ENCODE assay signal across 1 cellular context in the genomic region with DNA sequence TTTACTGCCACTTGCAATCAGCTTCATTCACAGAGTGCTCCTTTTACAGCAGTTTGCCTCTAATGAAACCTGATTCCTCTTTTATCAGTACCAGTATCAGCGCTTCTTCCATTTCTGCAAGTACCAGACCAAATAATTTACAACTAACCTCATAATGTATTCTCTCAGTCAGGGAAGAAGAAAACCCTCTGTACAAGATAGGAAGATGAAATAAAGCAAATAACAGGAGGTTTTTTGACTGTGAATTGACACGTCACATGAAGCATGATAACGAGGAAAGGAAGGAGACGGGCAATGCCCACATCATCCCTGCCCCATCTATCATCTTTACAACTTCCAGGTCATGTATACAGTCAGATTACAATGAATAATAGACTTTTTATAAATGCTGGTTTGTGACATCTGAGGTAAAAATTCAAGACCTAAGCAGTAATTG.
TF ChIP-seq lines count a peak whose summit lies in the region.

No MANE protein-coding gene starts in this region.

TF ChIP-seq in HEK293, 187 proteins besides CTCF, POLR2A, EP300 and RAD21 (continued from another document and continues in another):
- TF ChIP-seq ZNF114 (tag by site-specific recombination; IDR thresholded peaks at IDR 0.05) (no peak), ZNF707 (tag by site-specific recombination; IDR thresholded peaks at IDR 0.05) (no peak), ZNF366 (tag by site-specific recombination; conservative IDR thresholded peaks at IDR 0.05) (peak; percentile 30; the same call in 1 of the 2 replicates), ZNF777 (tag by site-specific recombination; IDR thresholded peaks at IDR 0.05; ENCODE audit: borderline replicate concordance) (no peak), ZNF701 (tag by site-specific recombination; IDR thresholded peaks at IDR 0.05) (no peak), REST (tag by site-specific recombination; IDR thresholded peaks at IDR 0.05) (no peak), ZFP41 (tag by site-specific recombination; IDR thresholded peaks at IDR 0.05; ENCODE audit: borderline replicate concordance) (no peak), HOXD13 (CRISPR knock-in tag; IDR thresholded peaks at IDR 0.05; ENCODE audit: borderline replicate concordance) (no peak), ATF2 (tag by site-specific recombination; IDR thresholded peaks at IDR 0.05; ENCODE audit: low read depth) (no peak), SP3 (tag by site-specific recombination; IDR thresholded peaks at IDR 0.05) (no peak), KLF8 (tag by site-specific recombination; IDR thresholded peaks at IDR 0.05) (0 out of 2 replicates have a peak, but pooled peaks have one; percentile 30), ZNF184 (tag by site-specific recombination; IDR thresholded peaks at IDR 0.05) (no peak), BCL11A (tag by site-specific recombination; IDR thresholded peaks at IDR 0.05; ENCODE audit: low read depth) (no peak), TRIM28 (IDR thresholded peaks at IDR 0.05; ENCODE audit: borderline replicate concordance, low read length) (peak; percentile 67; the same call in 1 of the 2 replicates), ZNF324 (tag by site-specific recombination; IDR thresholded peaks at IDR 0.05) (no peak), SP2 (tag by site-specific recombination; IDR thresholded peaks at IDR 0.05) (no peak), ZNF23 (tag by site-specific recombination; IDR thresholded peaks at IDR 0.05; ENCODE audit: borderline replicate concordance) (no peak), ZNF146 (tag by site-specific recombination; IDR thresholded peaks at IDR 0.05) (no peak), ZNF280D (tag by site-specific recombination; IDR thresholded peaks at IDR 0.05) (no peak), ZNF747 (tag by site-specific recombination; IDR thresholded peaks at IDR 0.05) (no peak), ZXDB (tag by site-specific recombination; IDR thresholded peaks at IDR 0.05) (peak; percentile 62; the same call in 1 of the 2 replicates), ZEB2 (tag by site-specific recombination; IDR thresholded peaks at IDR 0.05) (peak; percentile 47; the same call in 1 of the 2 replicates), ZNF600 (tag by site-specific recombination; IDR thresholded peaks at IDR 0.05) (0 out of 2 replicates have a peak, but pooled peaks have one; percentile 32), ZNF658 (tag by site-specific recombination; IDR thresholded peaks at IDR 0.05) (no peak), YY1 (tag by site-specific recombination; IDR thresholded peaks at IDR 0.05) (no peak), ZNF510 (tag by site-specific recombination; IDR thresholded peaks at IDR 0.05; ENCODE audit: insufficient replicate concordance) (no peak), ZNF560 (tag by site-specific recombination; IDR thresholded peaks at IDR 0.05; ENCODE audit: borderline replicate concordance) (no peak), YY2 (tag by site-specific recombination; IDR thresholded peaks at IDR 0.05) (no peak), ZNF626 (tag by site-specific recombination; IDR thresholded peaks at IDR 0.05) (no peak)
- TF ChIP-seq, protein P1, sequence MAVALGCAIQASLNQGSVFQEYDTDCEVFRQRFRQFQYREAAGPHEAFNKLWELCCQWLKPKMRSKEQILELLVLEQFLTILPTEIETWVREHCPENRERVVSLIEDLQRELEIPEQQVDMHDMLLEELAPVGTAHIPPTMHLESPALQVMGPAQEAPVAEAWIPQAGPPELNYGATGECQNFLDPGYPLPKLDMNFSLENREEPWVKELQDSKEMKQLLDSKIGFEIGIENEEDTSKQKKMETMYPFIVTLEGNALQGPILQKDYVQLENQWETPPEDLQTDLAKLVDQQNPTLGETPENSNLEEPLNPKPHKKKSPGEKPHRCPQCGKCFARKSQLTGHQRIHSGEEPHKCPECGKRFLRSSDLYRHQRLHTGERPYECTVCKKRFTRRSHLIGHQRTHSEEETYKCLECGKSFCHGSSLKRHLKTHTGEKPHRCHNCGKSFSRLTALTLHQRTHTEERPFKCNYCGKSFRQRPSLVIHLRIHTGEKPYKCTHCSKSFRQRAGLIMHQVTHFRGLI (tag by site-specific recombination; IDR thresholded peaks at IDR 0.05): no peak
- TF ChIP-seq, protein P2, sequence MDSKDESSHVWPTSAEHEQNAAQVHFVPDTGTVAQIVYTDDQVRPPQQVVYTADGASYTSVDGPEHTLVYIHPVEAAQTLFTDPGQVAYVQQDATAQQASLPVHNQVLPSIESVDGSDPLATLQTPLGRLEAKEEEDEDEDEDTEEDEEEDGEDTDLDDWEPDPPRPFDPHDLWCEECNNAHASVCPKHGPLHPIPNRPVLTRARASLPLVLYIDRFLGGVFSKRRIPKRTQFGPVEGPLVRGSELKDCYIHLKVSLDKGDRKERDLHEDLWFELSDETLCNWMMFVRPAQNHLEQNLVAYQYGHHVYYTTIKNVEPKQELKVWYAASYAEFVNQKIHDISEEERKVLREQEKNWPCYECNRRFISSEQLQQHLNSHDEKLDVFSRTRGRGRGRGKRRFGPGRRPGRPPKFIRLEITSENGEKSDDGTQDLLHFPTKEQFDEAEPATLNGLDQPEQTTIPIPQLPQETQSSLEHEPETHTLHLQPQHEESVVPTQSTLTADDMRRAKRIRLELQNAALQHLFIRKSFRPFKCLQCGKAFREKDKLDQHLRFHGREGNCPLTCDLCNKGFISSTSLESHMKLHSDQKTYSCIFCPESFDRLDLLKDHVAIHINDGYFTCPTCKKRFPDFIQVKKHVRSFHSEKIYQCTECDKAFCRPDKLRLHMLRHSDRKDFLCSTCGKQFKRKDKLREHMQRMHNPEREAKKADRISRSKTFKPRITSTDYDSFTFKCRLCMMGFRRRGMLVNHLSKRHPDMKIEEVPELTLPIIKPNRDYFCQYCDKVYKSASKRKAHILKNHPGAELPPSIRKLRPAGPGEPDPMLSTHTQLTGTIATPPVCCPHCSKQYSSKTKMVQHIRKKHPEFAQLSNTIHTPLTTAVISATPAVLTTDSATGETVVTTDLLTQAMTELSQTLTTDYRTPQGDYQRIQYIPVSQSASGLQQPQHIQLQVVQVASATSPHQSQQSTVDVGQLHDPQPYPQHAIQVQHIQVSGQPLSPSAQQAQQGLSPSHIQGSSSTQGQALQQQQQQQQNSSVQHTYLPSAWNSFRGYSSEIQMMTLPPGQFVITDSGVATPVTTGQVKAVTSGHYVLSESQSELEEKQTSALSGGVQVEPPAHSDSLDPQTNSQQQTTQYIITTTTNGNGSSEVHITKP (tag by site-specific recombination; IDR thresholded peaks at IDR 0.05): peak; percentile 39; the same call in 1 of the 2 replicates
- TF ChIP-seq, protein P3, sequence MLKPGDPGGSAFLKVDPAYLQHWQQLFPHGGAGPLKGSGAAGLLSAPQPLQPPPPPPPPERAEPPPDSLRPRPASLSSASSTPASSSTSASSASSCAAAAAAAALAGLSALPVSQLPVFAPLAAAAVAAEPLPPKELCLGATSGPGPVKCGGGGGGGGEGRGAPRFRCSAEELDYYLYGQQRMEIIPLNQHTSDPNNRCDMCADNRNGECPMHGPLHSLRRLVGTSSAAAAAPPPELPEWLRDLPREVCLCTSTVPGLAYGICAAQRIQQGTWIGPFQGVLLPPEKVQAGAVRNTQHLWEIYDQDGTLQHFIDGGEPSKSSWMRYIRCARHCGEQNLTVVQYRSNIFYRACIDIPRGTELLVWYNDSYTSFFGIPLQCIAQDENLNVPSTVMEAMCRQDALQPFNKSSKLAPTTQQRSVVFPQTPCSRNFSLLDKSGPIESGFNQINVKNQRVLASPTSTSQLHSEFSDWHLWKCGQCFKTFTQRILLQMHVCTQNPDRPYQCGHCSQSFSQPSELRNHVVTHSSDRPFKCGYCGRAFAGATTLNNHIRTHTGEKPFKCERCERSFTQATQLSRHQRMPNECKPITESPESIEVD (tag by site-specific recombination; IDR thresholded peaks at IDR 0.05): peak; percentile 89
- TF ChIP-seq, protein P4, sequence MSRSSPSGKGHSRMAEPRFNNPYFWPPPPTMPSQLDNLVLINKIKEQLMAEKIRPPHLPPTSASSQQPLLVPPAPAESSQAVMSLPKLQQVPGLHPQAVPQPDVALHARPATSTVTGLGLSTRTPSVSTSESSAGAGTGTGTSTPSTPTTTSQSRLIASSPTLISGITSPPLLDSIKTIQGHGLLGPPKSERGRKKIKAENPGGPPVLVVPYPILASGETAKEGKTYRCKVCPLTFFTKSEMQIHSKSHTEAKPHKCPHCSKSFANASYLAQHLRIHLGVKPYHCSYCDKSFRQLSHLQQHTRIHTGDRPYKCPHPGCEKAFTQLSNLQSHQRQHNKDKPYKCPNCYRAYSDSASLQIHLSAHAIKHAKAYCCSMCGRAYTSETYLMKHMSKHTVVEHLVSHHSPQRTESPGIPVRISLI (tag by site-specific recombination; IDR thresholded peaks at IDR 0.05): no peak
- TF ChIP-seq, protein P5, sequence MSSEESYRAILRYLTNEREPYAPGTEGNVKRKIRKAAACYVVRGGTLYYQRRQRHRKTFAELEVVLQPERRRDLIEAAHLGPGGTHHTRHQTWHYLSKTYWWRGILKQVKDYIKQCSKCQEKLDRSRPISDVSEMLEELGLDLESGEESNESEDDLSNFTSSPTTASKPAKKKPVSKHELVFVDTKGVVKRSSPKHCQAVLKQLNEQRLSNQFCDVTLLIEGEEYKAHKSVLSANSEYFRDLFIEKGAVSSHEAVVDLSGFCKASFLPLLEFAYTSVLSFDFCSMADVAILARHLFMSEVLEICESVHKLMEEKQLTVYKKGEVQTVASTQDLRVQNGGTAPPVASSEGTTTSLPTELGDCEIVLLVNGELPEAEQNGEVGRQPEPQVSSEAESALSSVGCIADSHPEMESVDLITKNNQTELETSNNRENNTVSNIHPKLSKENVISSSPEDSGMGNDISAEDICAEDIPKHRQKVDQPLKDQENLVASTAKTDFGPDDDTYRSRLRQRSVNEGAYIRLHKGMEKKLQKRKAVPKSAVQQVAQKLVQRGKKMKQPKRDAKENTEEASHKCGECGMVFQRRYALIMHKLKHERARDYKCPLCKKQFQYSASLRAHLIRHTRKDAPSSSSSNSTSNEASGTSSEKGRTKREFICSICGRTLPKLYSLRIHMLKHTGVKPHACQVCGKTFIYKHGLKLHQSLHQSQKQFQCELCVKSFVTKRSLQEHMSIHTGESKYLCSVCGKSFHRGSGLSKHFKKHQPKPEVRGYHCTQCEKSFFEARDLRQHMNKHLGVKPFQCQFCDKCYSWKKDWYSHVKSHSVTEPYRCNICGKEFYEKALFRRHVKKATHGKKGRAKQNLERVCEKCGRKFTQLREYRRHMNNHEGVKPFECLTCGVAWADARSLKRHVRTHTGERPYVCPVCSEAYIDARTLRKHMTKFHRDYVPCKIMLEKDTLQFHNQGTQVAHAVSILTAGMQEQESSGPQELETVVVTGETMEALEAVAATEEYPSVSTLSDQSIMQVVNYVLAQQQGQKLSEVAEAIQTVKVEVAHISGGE (tag by site-specific recombination; conservative IDR thresholded peaks at IDR 0.05; ENCODE audit: low read depth): no peak
